26 cellular contexts compared by ENCODE assay signal in genomic region chr18:57674891-57675290, GRCh38. TPM values are rescaled to one million over a fixed set of nuclear protein-coding genes. Genes with fewer than 3 reads are reported as not detected.
DNase-seq lines count a peak whose midpoint lies in the region; ATAC-seq and TF ChIP-seq lines count a peak whose summit lies in the region.
"Had no signal": no experiment of that assay in that cellular context is flagged by ENCODE, and none has a peak within 500 bp of the region (broad histone marks: within the 10 kb centered on the region; RNA-seq: fewer than 3 reads in every experiment).

No MANE protein-coding gene starts in this region.

- no peaks in the 10 kb centered on the region for H3K27me3 ChIP-seq in ascending aorta
- no peaks in the 10 kb centered on the region for H3K27me3 ChIP-seq in heart right ventricle
- H3K27me3 ChIP-seq in spleen (replicated peaks in 1 of 7), result no peaks in the 10 kb centered on the region
- H3K27me3 ChIP-seq: SJCRH30 had no signal

- peaks cover 5% of the 10 kb centered on the region for H3K9me3 Mint-ChIP-seq in stimulated activated memory B cell treated with anti-CD40 and anti-IgM and Interleukin-4, amounts not matched to agents 10 μg/mL and 1 μg/mL and 100 μg/mL, for 72 hours

- intact Hi-C loops in ascending aorta (cut with DNase I) (no loop called here), heart right ventricle (cut with DNase I) (no loop called here), spleen (cut with DNase I; ENCODE audit: low total_unique reads) (no loop called here)

- WGBS in heart right ventricle, 2 donors, result 79 to 84% methylated on average over 5 of the region's 5 CpGs
- 83 to 95% (median 90%) methylated on average over 5 of the region's 5 CpGs for WGBS in spleen, 5 donors

- H3K4me1 Mint-ChIP-seq in stimulated activated memory B cell treated with anti-CD40 and anti-IgM and Interleukin-4, amounts not matched to agents 10 μg/mL and 1 μg/mL and 100 μg/mL, for 72 hours, result peaks cover 14% of the 10 kb centered on the region

- H3K27ac ChIP-seq in ascending aorta (peak overlapping the region; percentile 80 to 82), heart right ventricle (no peak overlapping the region), spleen (no peak overlapping the region)
- H3K27ac ChIP-seq: C4-2B, PC-9, SJCRH30 had no signal

- peak overlapping the region; percentile 33 for H3K27ac Mint-ChIP-seq in stimulated activated memory B cell treated with anti-CD40 and anti-IgM and Interleukin-4, amounts not matched to agents 10 μg/mL and 1 μg/mL and 100 μg/mL, for 72 hours
- H3K27ac Mint-ChIP-seq: CD8-positive, alpha-beta T cell had no signal

- no peak for DNase-seq in ascending aorta (ENCODE audit: low spot score in 2 of 2)
- DNase-seq in lung microvascular endothelial cell (ENCODE audit: low read depth in 2 of 2), result peak; percentile 68 to 71
- no peak for DNase-seq in heart right ventricle
- no peak for DNase-seq in spleen
- DNase-seq in NCI-H1417 (lab: John Stamatoyannopoulos, UW), result no peak
- DNase-seq: Caco-2; CD8-positive, alpha-beta T cell; DMS 273 treated with DMSO at 0.1 percent for 48 hours; DMS79; GF-D8; KBM-7; MV-4-11; NCI-H1105; NCI-H146; NCI-H1930; NCI-H2107; NCI-H446 treated with DMSO at 0.1 percent for 48 hours; NCI-H526; PC-9 had no signal

- TF ChIP-seq CTCF in ascending aorta (IDR thresholded peaks at IDR 0.05), result no peak
- TF ChIP-seq CTCF in heart right ventricle (IDR thresholded peaks at IDR 0.05), result no peak
- TF ChIP-seq CTCF in spleen (IDR thresholded peaks at IDR 0.05 in 8 of 11, conservative IDR thresholded peaks at IDR 0.05 in 3 of 11), result no peak

- H3K9me3 ChIP-seq in ascending aorta (no peaks in the 10 kb centered on the region), heart right ventricle (peaks cover 0 to 9% (median 0%) of the 10 kb centered on the region in 11 donors), spleen (peaks cover 2 to 19% (median 10%) of the 10 kb centered on the region in 8 donors)
- H3K9me3 ChIP-seq: Caco-2, SJCRH30 had no signal

- no peaks in the 10 kb centered on the region for H3K27me3 Mint-ChIP-seq in stimulated activated memory B cell treated with anti-CD40 and anti-IgM and Interleukin-4, amounts not matched to agents 10 μg/mL and 1 μg/mL and 100 μg/mL, for 72 hours
- H3K27me3 Mint-ChIP-seq: B cell had no signal

- H3K4me1 ChIP-seq in ascending aorta (peaks cover 11 to 28% of the 10 kb centered on the region in 2 donors), heart right ventricle (peaks cover 0 to 15% (median 0%) of the 10 kb centered on the region in 9 donors), spleen (peaks cover 0 to 9% (median 2%) of the 10 kb centered on the region in 6 donors)
- H3K4me1 ChIP-seq: Caco-2 had no signal

- peaks cover 42% of the 10 kb centered on the region for H3K36me3 Mint-ChIP-seq in stimulated activated memory B cell treated with anti-CD40 and anti-IgM and Interleukin-4, amounts not matched to agents 10 μg/mL and 1 μg/mL and 100 μg/mL, for 72 hours

- no peak for TF ChIP-seq POLR2A in spleen (IDR thresholded peaks at IDR 0.05)

- peaks cover 27 to 36% of the 10 kb centered on the region in 2 donors for H3K36me3 ChIP-seq in ascending aorta
- peaks cover 0 to 96% (median 11%) of the 10 kb centered on the region in 9 donors for H3K36me3 ChIP-seq in heart right ventricle
- peaks cover 0 to 31% (median 0%) of the 10 kb centered on the region in 6 donors for H3K36me3 ChIP-seq in spleen
- H3K36me3 ChIP-seq: SJCRH30 had no signal

- H3K4me3 ChIP-seq in ascending aorta (no peak overlapping the region), heart right ventricle (no peak overlapping the region), spleen (no peak overlapping the region)
- H3K4me3 ChIP-seq: PC-9, SJCRH30 had no signal

- ATAC-seq in stimulated activated memory B cell treated with anti-CD40 and anti-IgM and Interleukin-4, amounts not matched to agents 10 μg/mL and 1 μg/mL and 100 μg/mL, for 72 hours, result no peak
- ATAC-seq in heart right ventricle, result no peak
- no peak for ATAC-seq in HG03045 (IDR thresholded peaks at IDR 0.05; ENCODE audit: unreplicated experiment)
- ATAC-seq: CD8-positive, alpha-beta T cell; Right ventricle myocardium inferior; SK-N-SH treated with all-trans-retinoic acid at 6 μM for 48 hours had no signal

- no peak overlapping the region for H3K4me3 Mint-ChIP-seq in stimulated activated memory B cell treated with anti-CD40 and anti-IgM and Interleukin-4, amounts not matched to agents 10 μg/mL and 1 μg/mL and 100 μg/mL, for 72 hours
- H3K4me3 Mint-ChIP-seq: B cell; CD8-positive, alpha-beta T cell had no signal

RNA-seq across cellular contexts. Expression of gene NARS1, which starts 53.3 kb away (rescaled TPM):
- total RNA-seq in ascending aorta, result 44.0 TPM
- total RNA-seq in lung microvascular endothelial cell, result 76.5 and 99.6 TPM in 2 replicates
- 100 to 1,000 TPM in 9 of 10 donors, 10 to 100 TPM in 1; 86.8 to 155 (median 129) TPM for total RNA-seq in heart right ventricle
- 10 to 100 TPM; 62.0 to 86.2 TPM for polyA plus RNA-seq in heart right ventricle
- 100 to 1,000 TPM in 1 of 7 donors, 10 to 100 TPM in 6; 73.5 to 106 (median 89.7) TPM for total RNA-seq in spleen
- 10 to 100 TPM; 45.4 to 55.0 (median 53.0) TPM for polyA plus RNA-seq in spleen

Comparison
In these comparisons a context has a peak if more than half of its experiments do, and no peak if none do; other contexts are left out.
1. DNase-seq: peak in lung microvascular endothelial cell (2 of 2); none in ascending aorta (0 of 2), heart right ventricle (0 of 2), spleen (single experiment) and NCI-H1417 (0 of 3).
2. H3K27ac ChIP-seq: peak in ascending aorta (2 of 2); none in heart right ventricle (0 of 10) and spleen (0 of 8).